ENCODE assay signal across 2 cellular contexts in the genomic region with DNA sequence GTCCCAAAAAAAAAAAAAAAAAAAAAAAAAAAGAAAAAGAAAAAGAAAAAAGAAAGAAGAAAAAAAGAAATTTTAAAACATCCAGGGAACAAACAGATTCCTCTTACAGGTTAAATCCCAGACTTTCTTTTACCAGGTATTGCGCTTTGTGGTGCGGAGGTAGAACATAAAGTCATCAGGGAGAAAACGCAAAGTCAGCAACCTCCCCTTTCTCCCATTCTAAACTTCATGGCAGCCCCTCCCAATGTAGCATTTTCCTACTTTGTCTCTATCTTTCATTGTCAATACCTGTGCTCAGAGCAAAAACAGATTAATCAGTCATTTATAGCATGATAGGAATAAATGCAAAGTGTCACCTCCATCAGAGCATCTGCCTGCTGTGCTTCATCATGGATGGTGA.
TF ChIP-seq lines count a peak whose summit lies in the region.

No MANE protein-coding gene starts in this region.

TF ChIP-seq in HepG2, 621 proteins besides CTCF, POLR2A, EP300 and RAD21:
- TF ChIP-seq MAFK (conservative IDR thresholded peaks at IDR 0.05 in 1 of 2, IDR thresholded peaks at IDR 0.05 in 1 of 2; ENCODE audit: low read length in 2 of 2) (peak; percentile 70 to 88), MAFF (IDR thresholded peaks at IDR 0.05; ENCODE audit: low read depth, low read length) (peak; percentile 76), RFXANK (CRISPR knock-in tag; IDR thresholded peaks at IDR 0.05) (no peak)

TF ChIP-seq in K562, 482 proteins besides CTCF, POLR2A, EP300 and RAD21 (continued from another document):
- peak; percentile 69 for TF ChIP-seq MAFK (IDR thresholded peaks at IDR 0.05; ENCODE audit: low read length)
- TF ChIP-seq C11orf30 (IDR thresholded peaks at IDR 0.05; ENCODE audit: low read depth), result peak; percentile 67
- TF ChIP-seq MAFF (IDR thresholded peaks at IDR 0.05; ENCODE audit: low read length), result peak; percentile 66
- TF ChIP-seq, protein P1, sequence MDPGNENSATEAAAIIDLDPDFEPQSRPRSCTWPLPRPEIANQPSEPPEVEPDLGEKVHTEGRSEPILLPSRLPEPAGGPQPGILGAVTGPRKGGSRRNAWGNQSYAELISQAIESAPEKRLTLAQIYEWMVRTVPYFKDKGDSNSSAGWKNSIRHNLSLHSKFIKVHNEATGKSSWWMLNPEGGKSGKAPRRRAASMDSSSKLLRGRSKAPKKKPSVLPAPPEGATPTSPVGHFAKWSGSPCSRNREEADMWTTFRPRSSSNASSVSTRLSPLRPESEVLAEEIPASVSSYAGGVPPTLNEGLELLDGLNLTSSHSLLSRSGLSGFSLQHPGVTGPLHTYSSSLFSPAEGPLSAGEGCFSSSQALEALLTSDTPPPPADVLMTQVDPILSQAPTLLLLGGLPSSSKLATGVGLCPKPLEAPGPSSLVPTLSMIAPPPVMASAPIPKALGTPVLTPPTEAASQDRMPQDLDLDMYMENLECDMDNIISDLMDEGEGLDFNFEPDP (CRISPR knock-in tag; IDR thresholded peaks at IDR 0.05), result no peak
- peak; percentile 80 for TF ChIP-seq ZNF316 (IDR thresholded peaks at IDR 0.05)
